1 cellular context compared by ENCODE assay signal in the genomic region with DNA sequence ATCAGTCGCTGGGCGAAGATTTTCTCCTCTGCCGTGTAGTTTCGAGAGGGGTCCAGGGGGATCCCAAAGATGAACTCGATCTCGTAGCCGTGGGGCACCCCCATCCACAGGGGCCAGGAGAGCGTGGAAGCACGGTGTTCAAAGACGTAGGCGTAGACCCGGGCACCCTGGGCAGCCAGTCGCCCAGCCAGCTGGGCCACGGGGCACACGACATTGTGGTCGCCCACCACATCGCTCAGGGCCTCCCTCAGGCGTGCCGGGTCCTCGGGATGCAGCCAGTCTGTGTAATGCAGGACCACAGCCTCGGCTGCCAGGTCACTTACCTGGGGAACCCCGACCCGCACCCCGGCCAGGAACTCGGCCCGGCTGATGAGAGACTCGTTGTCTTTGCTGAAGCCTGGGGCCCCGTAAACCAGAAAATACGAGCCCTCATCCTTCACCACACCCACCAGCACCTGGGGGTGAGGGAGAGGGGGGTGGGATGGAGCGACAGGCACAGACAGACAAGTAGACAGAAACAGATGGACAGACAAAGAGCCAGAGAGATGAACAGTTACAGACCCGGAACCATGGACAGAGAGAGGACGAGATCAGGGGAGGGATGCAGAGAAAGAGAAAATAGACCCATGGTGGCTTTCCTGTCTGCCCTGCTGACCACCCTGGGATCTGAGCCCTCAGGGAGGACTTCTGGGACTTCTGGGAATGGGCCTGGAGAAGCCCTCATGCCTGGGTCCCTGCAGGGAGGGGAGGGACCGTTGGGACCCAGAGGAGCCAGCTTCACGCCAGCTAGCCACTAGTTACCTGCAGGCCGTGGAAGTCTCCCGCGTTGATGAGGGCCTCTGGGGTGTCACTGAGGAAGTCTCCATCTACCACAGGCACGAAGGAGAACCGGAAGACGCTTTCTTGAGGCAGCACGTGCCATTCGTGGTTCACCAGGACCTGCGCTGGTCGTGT.
TF ChIP-seq lines count a peak whose summit lies in the region.

No MANE protein-coding gene starts in this region.

TF ChIP-seq in IMR-90, 13 proteins besides CTCF, POLR2A, EP300 and RAD21:
- TF ChIP-seq MAFK (IDR thresholded peaks at IDR 0.05; ENCODE audit: low read depth, low read length), result no peak
TF ChIP-seq in IMR-90: peak in this region for 0.
